Comparison of ENCODE assay signal across 15 cellular contexts in genomic region chr1:55134152-55134808, GRCh38.
DNase-seq lines count a peak whose midpoint lies in the region; ATAC-seq and TF ChIP-seq lines count a peak whose summit lies in the region.
"Had no signal": no experiment of that assay in that cellular context is flagged by ENCODE, and none has a peak within 500 bp of the region (broad histone marks: within the 10 kb centered on the region; RNA-seq: fewer than 3 reads in every experiment).

No MANE protein-coding gene starts in this region.

- no peaks in the 10 kb centered on the region for H3K9me2 ChIP-seq in GM23338 (ENCODE audit: insufficient read depth)

- no peaks in the 10 kb centered on the region for H3K9me3 Mint-ChIP-seq in activated CD4-positive, alpha-beta T cell treated with anti-CD3 and anti-CD28 coated beads, Interleukin-2, amount 10 ng/mL, durations not matched to agents 24 days and 14 days
- H3K9me3 Mint-ChIP-seq in GM23338, result no peaks in the 10 kb centered on the region
- H3K9me3 Mint-ChIP-seq in stimulated activated naive B cell treated with anti-CD40 and anti-IgM and Interleukin-4, amounts not matched to agents 10 μg/mL and 1 μg/mL and 100 μg/mL, for 72 hours, result no peaks in the 10 kb centered on the region
- H3K9me3 Mint-ChIP-seq in activated naive CD4-positive, alpha-beta T cell treated with anti-CD3 and anti-CD28 coated beads for 36 hours, result no peaks in the 10 kb centered on the region
- H3K9me3 Mint-ChIP-seq: CD4-positive, alpha-beta T cell; HFFc6 had no signal

- H3K27me3 ChIP-seq in GM23338 (ENCODE audit: insufficient read depth), result no peaks in the 10 kb centered on the region
- no peaks in the 10 kb centered on the region for H3K27me3 ChIP-seq in endocrine pancreas (ENCODE audit: control insufficient read depth, insufficient read depth, low read length)
- H3K27me3 ChIP-seq: BLaER1 treated with 17β-estradiol and CSF1 and Interleukin-3, amounts not matched to agents 10 nM and 100 nM had no signal

- CTCF ChIA-PET in activated naive CD4-positive, alpha-beta T cell treated with anti-CD3 and anti-CD28 coated beads for 36 hours (lab: Charles Lee), result interaction anchor here (0.6 to 0.7 kb wide), 2 partner anchors 831 to 1330 kb away, joined by 3 to 4 read pairs; no protein-coding TSS in a partner anchor

- no peak for DNase-seq in activated CD4-positive, alpha-beta T cell treated with anti-CD3 and anti-CD28 coated beads, Interleukin-2, amount 10 ng/mL, durations not matched to agents 24 days and 14 days
- DNase-seq in activated CD4-positive, alpha-beta T cell treated with anti-CD3 and anti-CD28 coated beads, Interleukin-2, amount 50 U/mL, for 4 hours, result no peak
- DNase-seq in GM23338 (ENCODE audit: low spot score) (no peak), CD1c-positive myeloid dendritic cell (ENCODE audit: extremely low spot score) (no peak)
- DNase-seq in stimulated activated naive B cell treated with anti-CD40 and anti-IgM and Interleukin-4, amounts not matched to agents 10 μg/mL and 1 μg/mL and 100 μg/mL, for 72 hours, result no peak
- no peak for DNase-seq in activated naive CD4-positive, alpha-beta T cell treated with anti-CD3 and anti-CD28 coated beads for 36 hours
- DNase-seq: 8988T; AML-193; Calu3; CD4-positive, alpha-beta T cell; DMS 273 treated with DMSO at 0.1 percent for 48 hours; HCEC 1CT; HFFc6 had no signal

- H3K4me1 ChIP-seq in GM23338 (ENCODE audit: insufficient read depth) (no peaks in the 10 kb centered on the region), endocrine pancreas (ENCODE audit: control insufficient read depth, insufficient read depth, low read length) (peaks cover 5% of the 10 kb centered on the region)

- intact Hi-C loops in activated CD4-positive, alpha-beta T cell treated with anti-CD3 and anti-CD28 coated beads, Interleukin-2, amount 10 ng/mL, durations not matched to agents 24 days and 14 days (cut with micrococcal nuclease), result no loop called here
- intact Hi-C loops in activated naive CD4-positive, alpha-beta T cell treated with anti-CD3 and anti-CD28 coated beads for 36 hours (cut with micrococcal nuclease), result no loop called here

- H3K9ac ChIP-seq in endocrine pancreas (ENCODE audit: control insufficient read depth, insufficient read depth, low read length), result no peak overlapping the region
- H3K9ac ChIP-seq: BLaER1 treated with 17β-estradiol and CSF1 and Interleukin-3, amounts not matched to agents 10 nM and 100 nM had no signal

- no peak for ATAC-seq in GM23338
- no peak for ATAC-seq in stimulated activated naive B cell treated with anti-CD40 and anti-IgM and Interleukin-4, amounts not matched to agents 10 μg/mL and 1 μg/mL and 100 μg/mL, for 72 hours (replicated peaks)

- H3K79me2 ChIP-seq in GM23338 (replicated peaks; ENCODE audit: insufficient read depth), result no peaks in the 10 kb centered on the region

- H3K27ac Mint-ChIP-seq in activated CD4-positive, alpha-beta T cell treated with anti-CD3 and anti-CD28 coated beads, Interleukin-2, amount 10 ng/mL, durations not matched to agents 24 days and 14 days, result peak overlapping the region; percentile 13
- H3K27ac Mint-ChIP-seq in GM23338, result no peak overlapping the region
- H3K27ac Mint-ChIP-seq in stimulated activated naive B cell treated with anti-CD40 and anti-IgM and Interleukin-4, amounts not matched to agents 10 μg/mL and 1 μg/mL and 100 μg/mL, for 72 hours, result peak overlapping the region; percentile 20
- no peak overlapping the region for H3K27ac Mint-ChIP-seq in activated naive CD4-positive, alpha-beta T cell treated with anti-CD3 and anti-CD28 coated beads for 36 hours
- H3K27ac Mint-ChIP-seq: CD4-positive, alpha-beta T cell; HFFc6 had no signal

- no peak overlapping the region for H2AFZ ChIP-seq in GM23338

- H3K9me3 ChIP-seq in endocrine pancreas (ENCODE audit: control insufficient read depth, low read length), result no peaks in the 10 kb centered on the region

- no peak overlapping the region for H3K4me3 Mint-ChIP-seq in activated CD4-positive, alpha-beta T cell treated with anti-CD3 and anti-CD28 coated beads, Interleukin-2, amount 10 ng/mL, durations not matched to agents 24 days and 14 days
- no peak overlapping the region for H3K4me3 Mint-ChIP-seq in GM23338
- H3K4me3 Mint-ChIP-seq in stimulated activated naive B cell treated with anti-CD40 and anti-IgM and Interleukin-4, amounts not matched to agents 10 μg/mL and 1 μg/mL and 100 μg/mL, for 72 hours, result no peak overlapping the region
- H3K4me3 Mint-ChIP-seq in activated naive CD4-positive, alpha-beta T cell treated with anti-CD3 and anti-CD28 coated beads for 36 hours, result no peak overlapping the region
- H3K4me3 Mint-ChIP-seq: CD4-positive, alpha-beta T cell; HFFc6 had no signal

- H3K36me3 ChIP-seq in GM23338 (ENCODE audit: insufficient read depth) (peaks cover 53% of the 10 kb centered on the region), endocrine pancreas (ENCODE audit: control insufficient read depth, insufficient read depth, low read length) (no peaks in the 10 kb centered on the region)

- H3F3A ChIP-seq in GM23338 (replicated peaks; ENCODE audit: low read depth), result no peaks in the 10 kb centered on the region

- peaks cover 11% of the 10 kb centered on the region for H3K4me1 Mint-ChIP-seq in activated CD4-positive, alpha-beta T cell treated with anti-CD3 and anti-CD28 coated beads, Interleukin-2, amount 10 ng/mL, durations not matched to agents 24 days and 14 days
- no peaks in the 10 kb centered on the region for H3K4me1 Mint-ChIP-seq in GM23338
- H3K4me1 Mint-ChIP-seq in stimulated activated naive B cell treated with anti-CD40 and anti-IgM and Interleukin-4, amounts not matched to agents 10 μg/mL and 1 μg/mL and 100 μg/mL, for 72 hours, result peaks cover 2 to 8% of the 10 kb centered on the region in 2 donors
- peaks cover 12% of the 10 kb centered on the region for H3K4me1 Mint-ChIP-seq in activated naive CD4-positive, alpha-beta T cell treated with anti-CD3 and anti-CD28 coated beads for 36 hours (ENCODE audit: low read depth)

- no peaks in the 10 kb centered on the region for H3K27me3 Mint-ChIP-seq in activated CD4-positive, alpha-beta T cell treated with anti-CD3 and anti-CD28 coated beads, Interleukin-2, amount 10 ng/mL, durations not matched to agents 24 days and 14 days
- H3K27me3 Mint-ChIP-seq in GM23338 (ENCODE audit: insufficient read depth, low read depth, poor library complexity), result no peaks in the 10 kb centered on the region
- H3K27me3 Mint-ChIP-seq in stimulated activated naive B cell treated with anti-CD40 and anti-IgM and Interleukin-4, amounts not matched to agents 10 μg/mL and 1 μg/mL and 100 μg/mL, for 72 hours, result no peaks in the 10 kb centered on the region
- H3K27me3 Mint-ChIP-seq in activated naive CD4-positive, alpha-beta T cell treated with anti-CD3 and anti-CD28 coated beads for 36 hours (ENCODE audit: low read depth), result no peaks in the 10 kb centered on the region
- H3K27me3 Mint-ChIP-seq: CD4-positive, alpha-beta T cell had no signal

- peaks cover 50% of the 10 kb centered on the region for H3K36me3 Mint-ChIP-seq in activated CD4-positive, alpha-beta T cell treated with anti-CD3 and anti-CD28 coated beads, Interleukin-2, amount 10 ng/mL, durations not matched to agents 24 days and 14 days (ENCODE audit: low read depth)
- H3K36me3 Mint-ChIP-seq in GM23338 (ENCODE audit: low read depth), result peaks cover 24% of the 10 kb centered on the region
- peaks cover 14 to 28% of the 10 kb centered on the region in 2 donors for H3K36me3 Mint-ChIP-seq in stimulated activated naive B cell treated with anti-CD40 and anti-IgM and Interleukin-4, amounts not matched to agents 10 μg/mL and 1 μg/mL and 100 μg/mL, for 72 hours
- peaks cover 32% of the 10 kb centered on the region for H3K36me3 Mint-ChIP-seq in activated naive CD4-positive, alpha-beta T cell treated with anti-CD3 and anti-CD28 coated beads for 36 hours (ENCODE audit: low read depth)

- H4K20me1 ChIP-seq in GM23338 (replicated peaks; ENCODE audit: insufficient read depth), result no peaks in the 10 kb centered on the region; the same call in 1 of the 2 replicates

- TF ChIP-seq CTCF in GM23338 (conservative IDR thresholded peaks at IDR 0.05; ENCODE audit: low read depth in 2 of 2), result no peak

- 0 out of 2 replicates have a peak overlapping the region, but pooled peaks have one; percentile 20 for H3K27ac ChIP-seq in GM23338 (ENCODE audit: low read depth)
- H3K27ac ChIP-seq: BLaER1 treated with 17β-estradiol and CSF1 and Interleukin-3, amounts not matched to agents 10 nM and 100 nM had no signal

- H3K4me3 ChIP-seq in GM23338 (no peak overlapping the region), endocrine pancreas (ENCODE audit: control insufficient read depth, insufficient read depth, low read length) (peak overlapping the region; percentile 32)
- H3K4me3 ChIP-seq: BLaER1 treated with 17β-estradiol and CSF1 and Interleukin-3, amounts not matched to agents 10 nM and 100 nM had no signal

- no peak overlapping the region for H3K4me2 ChIP-seq in GM23338
- H3K4me2 ChIP-seq: BLaER1 treated with 17β-estradiol and CSF1 and Interleukin-3, amounts not matched to agents 10 nM and 100 nM had no signal

TF ChIP-seq in GM23338, 12 proteins besides CTCF, POLR2A, EP300 and RAD21 (continues in another document):
- no peak for TF ChIP-seq ETS1 (IDR thresholded peaks at IDR 0.05)
- no peak for TF ChIP-seq JUNB (IDR thresholded peaks at IDR 0.05; ENCODE audit: unreplicated experiment)
- no peak for TF ChIP-seq NANOG (IDR thresholded peaks at IDR 0.05; ENCODE audit: borderline replicate concordance)
- no peak for TF ChIP-seq POLR2AphosphoS5 (IDR thresholded peaks at IDR 0.05; ENCODE audit: low read depth)
- no peak for TF ChIP-seq ZNF114 (CRISPR knock-in tag; IDR thresholded peaks at IDR 0.05)
- TF ChIP-seq STAT1 (IDR thresholded peaks at IDR 0.05; ENCODE audit: unreplicated experiment), result no peak
- TF ChIP-seq CREB1 (CRISPR knock-in tag; IDR thresholded peaks at IDR 0.05; ENCODE audit: low read depth), result no peak
- TF ChIP-seq EZH2phosphoT487 (IDR thresholded peaks at IDR 0.05; ENCODE audit: unreplicated experiment), result no peak

Comparison
In these comparisons a context has a peak if more than half of its experiments do, and no peak if none do; other contexts are left out.
1. H3K27ac Mint-ChIP-seq: peak in activated CD4-positive, alpha-beta T cell treated with anti-CD3 and anti-CD28 coated beads, Interleukin-2, amount 10 ng/mL, durations not matched to agents 24 days and 14 days (single experiment) and stimulated activated naive B cell treated with anti-CD40 and anti-IgM and Interleukin-4, amounts not matched to agents 10 μg/mL and 1 μg/mL and 100 μg/mL, for 72 hours (single experiment); none in GM23338 (single experiment) and activated naive CD4-positive, alpha-beta T cell treated with anti-CD3 and anti-CD28 coated beads for 36 hours (single experiment).